In genomic region chr9:76451234-76451633, GRCh38 we compare ENCODE assay signal across 1 cellular context.
TF ChIP-seq lines count a peak whose summit lies in the region.

No MANE protein-coding gene starts in this region.

TF ChIP-seq in H1, 55 proteins besides CTCF, POLR2A, EP300 and RAD21:
- TF ChIP-seq RNF2 (IDR thresholded peaks at IDR 0.05; ENCODE audit: borderline replicate concordance, low read depth, low read length, missing control alignments, poor library complexity, severe bottlenecking) (no peak), ATF2 (IDR thresholded peaks at IDR 0.05; ENCODE audit: low read length) (no peak), NRF1 (IDR thresholded peaks at IDR 0.05; ENCODE audit: low read depth, low read length) (no peak), RFX5 (IDR thresholded peaks at IDR 0.05; ENCODE audit: borderline replicate concordance, low read depth, low read length) (no peak), CBX8 (IDR thresholded peaks at IDR 0.05; ENCODE audit: borderline replicate concordance, low read depth, low read length) (no peak), HDAC6 (IDR thresholded peaks at IDR 0.05; ENCODE audit: low read depth, low read length) (no peak), GABPA (IDR thresholded peaks at IDR 0.05; ENCODE audit: borderline replicate concordance, insufficient read depth, low read length) (no peak), CHD2 (IDR thresholded peaks at IDR 0.05; ENCODE audit: low read length) (no peak), ZNF274 (IDR thresholded peaks at IDR 0.05; ENCODE audit: borderline replicate concordance, extremely low read depth, low read length) (no peak), TBP (IDR thresholded peaks at IDR 0.05; ENCODE audit: low read depth, low read length) (no peak), CTBP2 (IDR thresholded peaks at IDR 0.05; ENCODE audit: borderline replicate concordance, insufficient read depth, insufficient read length, low read length) (no peak), SIN3A (conservative IDR thresholded peaks at IDR 0.05 in 1 of 2, IDR thresholded peaks at IDR 0.05 in 1 of 2; ENCODE audit: low read depth in 1 of 2, low read length in 2 of 2) (no peak)
